ENCODE assay signal across 10 cellular contexts in the genomic region with DNA sequence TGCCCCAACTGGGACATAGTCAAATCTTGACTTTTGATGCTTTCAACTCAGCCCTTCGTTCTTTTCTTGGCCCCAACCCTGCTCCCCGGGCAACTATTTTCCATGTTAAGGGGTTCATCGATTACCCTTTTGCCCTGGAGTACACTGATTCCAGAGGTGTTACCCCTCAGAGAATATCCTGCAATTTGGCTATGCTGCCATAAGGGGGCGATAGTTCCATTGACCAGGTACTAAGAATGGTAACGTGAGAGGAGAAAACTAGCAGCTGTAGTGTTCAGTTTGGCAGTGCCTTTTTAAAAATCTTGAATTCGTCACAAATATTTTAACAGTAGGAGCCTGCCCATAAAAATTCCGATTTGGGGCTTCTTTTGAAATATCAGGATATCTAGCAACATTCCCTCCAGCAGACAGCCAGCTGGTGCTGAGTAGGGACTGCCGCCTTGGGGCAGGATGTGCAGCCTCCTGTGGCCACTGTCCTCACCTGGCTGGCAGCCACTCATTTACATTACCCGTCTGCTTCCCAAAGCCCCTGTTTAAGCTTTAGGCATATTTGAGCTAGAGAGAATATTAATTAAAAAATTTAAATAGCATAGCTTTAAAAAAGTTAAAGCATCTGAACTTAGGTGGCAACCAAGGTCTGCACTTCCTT.
DNase-seq lines count a peak whose midpoint lies in the region; ATAC-seq and TF ChIP-seq lines count a peak whose summit lies in the region.
"Had no signal": no experiment of that assay in that cellular context is flagged by ENCODE, and none has a peak within 500 bp of the region (broad histone marks: within the 10 kb centered on the region; RNA-seq: fewer than 3 reads in every experiment).

No MANE protein-coding gene starts in this region.

- no peaks in the 10 kb centered on the region for H3K36me3 Mint-ChIP-seq in H9 (ENCODE audit: insufficient read depth in 1 of 3, low read depth in 3 of 3)

- no peak overlapping the region for H3K56ac ChIP-seq in H9 (ENCODE audit: insufficient read length, low read depth, low read length)

- H3K79me2 ChIP-seq in DND-41 (ENCODE audit: insufficient read depth, low read length), result no peaks in the 10 kb centered on the region
- H3K79me2 ChIP-seq in H9 (ENCODE audit: insufficient read depth, low read length), result no peaks in the 10 kb centered on the region

- H3K4me3 Mint-ChIP-seq in H9, result no peak overlapping the region
- H3K4me3 Mint-ChIP-seq: activated T-cell treated with anti-CD3 and anti-CD28 coated beads, Interleukin-2, amount 50 U/mL, for 24 hours had no signal

- no peak overlapping the region for H3K27ac ChIP-seq in DND-41 (ENCODE audit: low read length)
- no peak overlapping the region for H3K27ac ChIP-seq in H9 (ENCODE audit: insufficient read length, low read depth, low read length)
- no peak overlapping the region for H3K27ac ChIP-seq in right atrium auricular region

- no peak overlapping the region for H3T11ph ChIP-seq in H9 (ENCODE audit: low read length)

- no peak overlapping the region for H2BK15ac ChIP-seq in H9 (ENCODE audit: low read depth, low read length)

- no peak overlapping the region for H2AK5ac ChIP-seq in H9 (ENCODE audit: insufficient read length, low read length)

- H3K4me3 ChIP-seq in DND-41 (ENCODE audit: low read depth in 1 of 2, low read length in 2 of 2) (no peak overlapping the region), right atrium auricular region (no peak overlapping the region)

- no peaks in the 10 kb centered on the region for H3K79me1 ChIP-seq in H9 (ENCODE audit: insufficient read depth, low read depth, low read length, poor library complexity, severe bottlenecking)

- peaks cover 0 to 6% of the 10 kb centered on the region in 2 experiments; a peak in 2 of 5 replicates for H3K9me3 Mint-ChIP-seq in H9
- H3K9me3 Mint-ChIP-seq: activated T-cell treated with anti-CD3 and anti-CD28 coated beads, Interleukin-2, amount 50 U/mL, for 24 hours had no signal

- peaks cover 4% of the 10 kb centered on the region for H3K27me3 Mint-ChIP-seq in H9 (ENCODE audit: low read depth)

- H3K9me3 ChIP-seq in DND-41 (ENCODE audit: insufficient read depth, low read length, severe bottlenecking), result no peaks in the 10 kb centered on the region
- H3K9me3 ChIP-seq in H9 (ENCODE audit: control insufficient read depth, low read depth, low read length), result no peaks in the 10 kb centered on the region
- H3K9me3 ChIP-seq in right atrium auricular region, result peaks cover 0 to 8% of the 10 kb centered on the region in 2 donors

- H2BK5ac ChIP-seq in H9 (ENCODE audit: insufficient read length, low read length), result no peak overlapping the region

- no peak overlapping the region for H3K18ac ChIP-seq in H9 (ENCODE audit: insufficient read length, low read depth, low read length)

- H2BK20ac ChIP-seq in H9 (ENCODE audit: low read depth, low read length, poor library complexity, severe bottlenecking), result no peak overlapping the region

- in situ Hi-C loops in SK-MEL-5 (cut with HindIII; ENCODE audit: low pct_unique_long_range_greater_than_20kb, low sequenced_read_pairs) (no loop called here), G401 (cut with HindIII; ENCODE audit: low sequenced_read_pairs) (no loop called here)

- no peak overlapping the region for H3K4ac ChIP-seq in H9 (ENCODE audit: low read depth, low read length)

- H2BK12ac ChIP-seq in H9 (ENCODE audit: insufficient read length, low read depth, low read length), result no peak overlapping the region

- no peaks in the 10 kb centered on the region for H3K27me3 ChIP-seq in DND-41 (ENCODE audit: insufficient read depth, low read length, poor library complexity)
- no peaks in the 10 kb centered on the region for H3K27me3 ChIP-seq in H9 (ENCODE audit: insufficient read depth, low read length)
- no peaks in the 10 kb centered on the region for H3K27me3 ChIP-seq in right atrium auricular region

- no peak overlapping the region for H3K4me2 ChIP-seq in DND-41 (ENCODE audit: insufficient read depth, low read length)
- no peak overlapping the region for H3K4me2 ChIP-seq in H9 (ENCODE audit: insufficient read depth, insufficient read length, low read length)

- no peak overlapping the region for H4K8ac ChIP-seq in H9 (replicated peaks; ENCODE audit: insufficient read length, low read depth, low read length)

- H3K4me1 Mint-ChIP-seq in H9, result peaks cover 0 to under 1% of the 10 kb centered on the region in 2 experiments; a peak in 1 of 4 replicates

- no peak overlapping the region for H4K91ac ChIP-seq in H9 (ENCODE audit: insufficient read length, low read depth, low read length)

- TF ChIP-seq CTCF in DND-41 (IDR thresholded peaks at IDR 0.05; ENCODE audit: borderline replicate concordance, extremely low read depth, low read length, poor library complexity, severe bottlenecking) (peak; percentile 65), H9 (conservative IDR thresholded peaks at IDR 0.05) (peak; percentile 90), right atrium auricular region (IDR thresholded peaks at IDR 0.05) (no peak)

- H4K5ac ChIP-seq in H9 (ENCODE audit: insufficient read length, low read depth, low read length), result no peak overlapping the region

- H3K9ac ChIP-seq in DND-41 (ENCODE audit: low read depth, low read length), result no peak overlapping the region
- H3K9ac ChIP-seq in H9 (ENCODE audit: extremely low read depth, insufficient read length, low read length), result no peak overlapping the region

- H3K27ac Mint-ChIP-seq in H9, result no peak overlapping the region; a peak in 1 of 7 replicates
- H3K27ac Mint-ChIP-seq: activated T-cell treated with anti-CD3 and anti-CD28 coated beads, Interleukin-2, amount 50 U/mL, for 24 hours had no signal

- H2AFZ ChIP-seq in DND-41 (ENCODE audit: low read depth, low read length), result no peak overlapping the region
- H2AFZ ChIP-seq in H9 (ENCODE audit: low read length), result no peak overlapping the region

- H3K23me2 ChIP-seq in H9 (ENCODE audit: insufficient read length, low read depth, low read length, poor library complexity, severe bottlenecking), result no peaks in the 10 kb centered on the region

- DNase-seq in DND-41, result peak; percentile 17
- peak; percentile 65 for DNase-seq in H9
- peak; percentile 51 for DNase-seq in SK-MEL-5 (ENCODE audit: low read depth, low spot score)
- peak; percentile 5 for DNase-seq in kidney tubule cell (ENCODE audit: low spot score)
- DNase-seq in right atrium auricular region (ENCODE audit: low spot score), result no peak
- no peak for DNase-seq in G401 (ENCODE audit: low spot score)
- DNase-seq in T-helper 1 cell, result no peak
- DNase-seq: activated T-cell treated with anti-CD3 and anti-CD28 coated beads, Interleukin-2, amount 50 U/mL, for 24 hours; NCI-H510A treated with DMSO at 0.1 percent for 48 hours had no signal

- no CpG with 5 or more reads among the region's 9 CpGs for WGBS in H9 (ENCODE audit: extremely low coverage, insufficient read length, low lambda C conversion rate)

- H3K36me3 ChIP-seq in DND-41 (ENCODE audit: insufficient read depth, low read length) (no peaks in the 10 kb centered on the region), right atrium auricular region (no peaks in the 10 kb centered on the region)

- H3K4me1 ChIP-seq in DND-41 (ENCODE audit: insufficient read depth, low read length) (no peaks in the 10 kb centered on the region), H9 (ENCODE audit: insufficient read depth, low read length) (no peaks in the 10 kb centered on the region), right atrium auricular region (no peaks in the 10 kb centered on the region)

- no peak overlapping the region for H3K14ac ChIP-seq in H9 (ENCODE audit: insufficient read depth, low read length)

- no peak overlapping the region for H2BK120ac ChIP-seq in H9 (ENCODE audit: low read depth, low read length, poor library complexity, severe bottlenecking)

- no peaks in the 10 kb centered on the region for H4K20me1 ChIP-seq in DND-41 (ENCODE audit: insufficient read depth, low read length)
- H4K20me1 ChIP-seq in H9 (ENCODE audit: control insufficient read depth, insufficient read depth, insufficient read length), result no peaks in the 10 kb centered on the region

- ATAC-seq in DND-41 (ENCODE audit: insufficient read depth, low read depth) (no peak), GM21529 (IDR thresholded peaks at IDR 0.05; ENCODE audit: unreplicated experiment) (no peak)

- H3K23ac ChIP-seq in H9 (ENCODE audit: insufficient read length, low read depth, low read length), result no peak overlapping the region

Comparison
In these comparisons a context has a peak if more than half of its experiments do, and no peak if none do; other contexts are left out.
1. DNase-seq: peak in DND-41 (single experiment), H9 (single experiment), SK-MEL-5 (single experiment) and kidney tubule cell (single experiment); none in right atrium auricular region (single experiment), G401 (single experiment) and T-helper 1 cell (0 of 5).
2. CTCF ChIP-seq: peak in DND-41 (single experiment) and H9 (single experiment); none in right atrium auricular region (0 of 2).